9 cellular contexts compared by ENCODE assay signal in genomic region chr22:36373258-36373579, GRCh38. TPM values are rescaled to one million over a fixed set of nuclear protein-coding genes. Genes with fewer than 3 reads are reported as not detected.
A peak's percentile ranks its signal among the peaks of the same experiment; 100 is the strongest.
DNase-seq lines count a peak whose midpoint lies in the region; ATAC-seq and TF ChIP-seq lines count a peak whose summit lies in the region.
"Had no signal": no experiment of that assay in that cellular context is flagged by ENCODE, and none has a peak within 500 bp of the region (broad histone marks: within the 10 kb centered on the region; RNA-seq: fewer than 3 reads in every experiment).

No MANE protein-coding gene starts in this region.

- no peak for TF ChIP-seq EP300 in esophagus muscularis mucosa (IDR thresholded peaks at IDR 0.05)

- intact Hi-C loops in esophagus muscularis mucosa (cut with DNase I) (loop anchor here (5.0 kb wide), 1 partner anchor 46 kb away; no protein-coding TSS in a partner anchor), psoas muscle (cut with DNase I) (no loop called here)

- TF ChIP-seq CTCF in Peyer's patch (IDR thresholded peaks at IDR 0.05) (no peak), esophagus muscularis mucosa (IDR thresholded peaks at IDR 0.05) (no peak), psoas muscle (IDR thresholded peaks at IDR 0.05) (no peak)

- H3K36me3 ChIP-seq in Peyer's patch (no peaks in the 10 kb centered on the region), esophagus muscularis mucosa (peaks cover 0 to 12% (median 2%) of the 10 kb centered on the region in 4 donors), psoas muscle (ENCODE audit: insufficient read depth in 1 of 2, low read depth in 1 of 2) (peaks cover 0 to 15% of the 10 kb centered on the region in 2 donors)

- WGBS in esophagus muscularis mucosa: 21% methylated on average over 7 of the region's 7 CpGs
- 57 to 72% (median 58%) methylated on average over 7 of the region's 7 CpGs for WGBS in psoas muscle, 3 donors

- H3K4me3 ChIP-seq in Peyer's patch (peak overlapping the region in 2 of 4 donors; percentile 7 to 9), esophagus muscularis mucosa (peak overlapping the region; percentile 8 to 25 (median 16)), psoas muscle (peak overlapping the region; percentile 25)

- DNase-seq in GF-D8 (lab: John Stamatoyannopoulos, UW) (peak; percentile 84), Peyer's patch (no peak), esophagus muscularis mucosa (ENCODE audit: extremely low spot score) (no peak), psoas muscle (peak; percentile 52 to 66)
- no peak for DNase-seq in effector CD8-positive, alpha-beta T cell (lab: John Stamatoyannopoulos, UW)
- DNase-seq: hippocampal formation had no signal

- TF ChIP-seq POLR2A in Peyer's patch (IDR thresholded peaks at IDR 0.05): no peak
- TF ChIP-seq POLR2A in esophagus muscularis mucosa (IDR thresholded peaks at IDR 0.05; ENCODE audit: low read depth): no peak
- no peak for TF ChIP-seq POLR2A in GM18505 (IDR thresholded peaks at IDR 0.05; ENCODE audit: borderline replicate concordance, extremely low read depth, insufficient read depth, insufficient read length)

- H3K27ac ChIP-seq in Peyer's patch: peak overlapping the region; percentile 69 to 100 (median 98)
- peak overlapping the region; percentile 95 to 100 (median 98) for H3K27ac ChIP-seq in esophagus muscularis mucosa (replicated peaks in 1 of 4)
- H3K27ac ChIP-seq in psoas muscle: peak overlapping the region; percentile 50

- H3K4me1 ChIP-seq in Peyer's patch: peaks cover 30 to 100% (median 88%) of the 10 kb centered on the region in 4 donors
- H3K4me1 ChIP-seq in esophagus muscularis mucosa: peaks cover 99 to 100% (median 100%) of the 10 kb centered on the region in 4 donors
- H3K4me1 ChIP-seq in psoas muscle: peaks cover 90% of the 10 kb centered on the region

- ATAC-seq in psoas muscle: no peak
- ATAC-seq in GM18505 (IDR thresholded peaks at IDR 0.05; ENCODE audit: unreplicated experiment): no peak
- no peak for ATAC-seq in GM18907 (IDR thresholded peaks at IDR 0.05; ENCODE audit: unreplicated experiment)
- ATAC-seq in GM21381 (IDR thresholded peaks at IDR 0.05; ENCODE audit: unreplicated experiment): no peak

- H3K27me3 ChIP-seq in Peyer's patch: no peaks in the 10 kb centered on the region
- no peaks in the 10 kb centered on the region for H3K27me3 ChIP-seq in esophagus muscularis mucosa
- H3K27me3 ChIP-seq in psoas muscle (ENCODE audit: insufficient read depth in 3 of 3, low read length in 2 of 3): no peaks in the 10 kb centered on the region

- H3K9me3 ChIP-seq in Peyer's patch (no peaks in the 10 kb centered on the region), esophagus muscularis mucosa (no peaks in the 10 kb centered on the region), psoas muscle (no peaks in the 10 kb centered on the region)

RNA-seq across cellular contexts. Expression of gene MYH9, which starts 14.5 kb away (rescaled TPM):
- total RNA-seq in Peyer's patch (100 to 1,000 TPM; 337 to 553 (median 433) TPM), esophagus muscularis mucosa (100 to 1,000 TPM; 241 to 387 (median 358) TPM), psoas muscle (100 to 1,000 TPM in 3 of 4 donors, 10 to 100 TPM in 1; 92.0 to 214 (median 179) TPM)
- polyA plus RNA-seq in psoas muscle: 10 to 100 TPM; 35.6 to 89.3 (median 56.3) TPM

Comparison
In these comparisons a context has a peak if more than half of its experiments do, and no peak if none do; other contexts are left out.
1. DNase-seq: peak in GF-D8 (single experiment) and psoas muscle (2 of 2); none in Peyer's patch (0 of 3), esophagus muscularis mucosa (single experiment) and effector CD8-positive, alpha-beta T cell (single experiment).
2. Peak in every context shown above with its lines, with median percentiles within 50 percentile points of each other: H3K27ac ChIP-seq.